8 cellular contexts compared by ENCODE assay signal in genomic region chr7:38660427-38661099, GRCh38. TPM values are rescaled to one million over a fixed set of nuclear protein-coding genes. Genes with fewer than 3 reads are reported as not detected.
DNase-seq lines count a peak whose midpoint lies in the region; ATAC-seq and TF ChIP-seq lines count a peak whose summit lies in the region.

No MANE protein-coding gene starts in this region.

- H3K36me3 ChIP-seq in naive thymus-derived CD4-positive, alpha-beta T cell (ENCODE audit: control insufficient read depth in 2 of 3, insufficient read depth in 3 of 3, low read length in 3 of 3) = no peaks in the 10 kb centered on the region

- H3K9me3 ChIP-seq in naive thymus-derived CD4-positive, alpha-beta T cell (ENCODE audit: control insufficient read depth in 2 of 3, low read length in 3 of 3) = no peaks in the 10 kb centered on the region

- no peaks in the 10 kb centered on the region for H3K4me1 ChIP-seq in naive thymus-derived CD4-positive, alpha-beta T cell (ENCODE audit: control insufficient read depth in 2 of 2, insufficient read depth in 2 of 2, low read length in 2 of 2)

- no peak for TF ChIP-seq EP300 in Ishikawa (IDR thresholded peaks at IDR 0.05; ENCODE audit: borderline replicate concordance)

- intact Hi-C loops in naive thymus-derived CD4-positive, alpha-beta T cell (cut with micrococcal nuclease) = loop anchor here (1.0 to 10.0 kb wide), 5 partner anchors 235 to 556 kb away; no protein-coding TSS in a partner anchor

- no peak overlapping the region for H3K4me3 Mint-ChIP-seq in effector memory CD8-positive, alpha-beta T cell
- H3K4me3 Mint-ChIP-seq in naive thymus-derived CD4-positive, alpha-beta T cell = no peak overlapping the region

- peak; percentile 80 for TF ChIP-seq RAD21 in Ishikawa (IDR thresholded peaks at IDR 0.05; ENCODE audit: low read depth)

- POLR2A ChIA-PET in naive thymus-derived CD4-positive, alpha-beta T cell (lab: Charles Lee) = interaction anchor here (0.6 to 0.7 kb wide), 2 partner anchors 147 to 271 kb away, joined by 3 read pairs; no protein-coding TSS in a partner anchor

- no peaks in the 10 kb centered on the region for H3K4me1 Mint-ChIP-seq in effector memory CD8-positive, alpha-beta T cell (ENCODE audit: low read depth in 2 of 2)
- no peaks in the 10 kb centered on the region for H3K4me1 Mint-ChIP-seq in naive thymus-derived CD4-positive, alpha-beta T cell

- DNase-seq in EH (ENCODE audit: low read depth) = peak; percentile 63
- DNase-seq in RPMI8226 = peak; percentile 62
- DNase-seq in effector memory CD8-positive, alpha-beta T cell = peak; percentile 6 to 12 (median 9)
- DNase-seq in naive thymus-derived CD4-positive, alpha-beta T cell = peak in 7 of 9 donors; percentile 7 to 51 (median 30)
- DNase-seq in inferior parietal cortex (ENCODE audit: extremely low spot score) = no peak

- H3K27ac Mint-ChIP-seq in effector memory CD8-positive, alpha-beta T cell = no peak overlapping the region
- no peak overlapping the region for H3K27ac Mint-ChIP-seq in naive thymus-derived CD4-positive, alpha-beta T cell

- CTCF ChIA-PET in naive thymus-derived CD4-positive, alpha-beta T cell (lab: Charles Lee) = interaction anchor here (0.7 to 2.6 kb wide), 7 partner anchors 9 to 285 kb away, joined by 3 to 21 read pairs (median 4); no protein-coding TSS in a partner anchor

- H3K9me3 Mint-ChIP-seq in effector memory CD8-positive, alpha-beta T cell = no peaks in the 10 kb centered on the region
- H3K9me3 Mint-ChIP-seq in naive thymus-derived CD4-positive, alpha-beta T cell = peaks cover 0 to 3% (median 0%) of the 10 kb centered on the region in 11 donors

- H3K4me3 ChIP-seq in naive thymus-derived CD4-positive, alpha-beta T cell (ENCODE audit: low read length) = no peak overlapping the region

- H3K27ac ChIP-seq in naive thymus-derived CD4-positive, alpha-beta T cell (ENCODE audit: low read depth, low read length) = no peak overlapping the region

- no peaks in the 10 kb centered on the region for H3K27me3 ChIP-seq in naive thymus-derived CD4-positive, alpha-beta T cell (ENCODE audit: control insufficient read depth in 2 of 2, insufficient read depth in 2 of 2, low read length in 2 of 2)

- H3K27me3 Mint-ChIP-seq in effector memory CD8-positive, alpha-beta T cell = peaks cover 66% of the 10 kb centered on the region in 2 donors
- peaks cover 20 to 31% (median 27%) of the 10 kb centered on the region in 5 donors for H3K27me3 Mint-ChIP-seq in naive thymus-derived CD4-positive, alpha-beta T cell

- no peaks in the 10 kb centered on the region for H3K36me3 Mint-ChIP-seq in effector memory CD8-positive, alpha-beta T cell (ENCODE audit: insufficient read depth)
- H3K36me3 Mint-ChIP-seq in naive thymus-derived CD4-positive, alpha-beta T cell = no peaks in the 10 kb centered on the region

- ATAC-seq in GM21360 (IDR thresholded peaks at IDR 0.05; ENCODE audit: unreplicated experiment) = peak; percentile 84
- peak; percentile 49 for ATAC-seq in effector memory CD8-positive, alpha-beta T cell (replicated peaks)
- ATAC-seq in naive thymus-derived CD4-positive, alpha-beta T cell = peak; percentile 78
- no peak for ATAC-seq in GM18873 (IDR thresholded peaks at IDR 0.05; ENCODE audit: low FRiP score, unreplicated experiment)

TF ChIP-seq in Ishikawa, 13 proteins besides CTCF, POLR2A, EP300 and RAD21:
- TF ChIP-seq FOXM1 (IDR thresholded peaks at IDR 0.05; ENCODE audit: borderline replicate concordance, low read depth) (no peak), CEBPB (IDR thresholded peaks at IDR 0.05) (no peak), TCF12 (IDR thresholded peaks at IDR 0.05; ENCODE audit: low read depth) (no peak), REST (IDR thresholded peaks at IDR 0.05; ENCODE audit: low read depth) (no peak), EGR1 (IDR thresholded peaks at IDR 0.05) (no peak), USF1 (IDR thresholded peaks at IDR 0.05) (no peak), TEAD4 (IDR thresholded peaks at IDR 0.05) (no peak), MAX (IDR thresholded peaks at IDR 0.05) (no peak), TAF1 (IDR thresholded peaks at IDR 0.05; ENCODE audit: low read depth) (no peak), CREB1 (IDR thresholded peaks at IDR 0.05; ENCODE audit: low read depth) (no peak), YY1 (IDR thresholded peaks at IDR 0.05; ENCODE audit: low read depth) (no peak), ZBTB7A (IDR thresholded peaks at IDR 0.05; ENCODE audit: low read depth) (no peak), NFIC (IDR thresholded peaks at IDR 0.05) (no peak)

RNA-seq across cellular contexts. Expression of gene AMPH, which starts 29.4 kb away (rescaled TPM):
- total RNA-seq in naive thymus-derived CD4-positive, alpha-beta T cell = not detected
- under 1 TPM; 0.11 to 0.28 TPM for polyA plus RNA-seq in naive thymus-derived CD4-positive, alpha-beta T cell
